9 cellular contexts compared by ENCODE assay signal in the genomic region with DNA sequence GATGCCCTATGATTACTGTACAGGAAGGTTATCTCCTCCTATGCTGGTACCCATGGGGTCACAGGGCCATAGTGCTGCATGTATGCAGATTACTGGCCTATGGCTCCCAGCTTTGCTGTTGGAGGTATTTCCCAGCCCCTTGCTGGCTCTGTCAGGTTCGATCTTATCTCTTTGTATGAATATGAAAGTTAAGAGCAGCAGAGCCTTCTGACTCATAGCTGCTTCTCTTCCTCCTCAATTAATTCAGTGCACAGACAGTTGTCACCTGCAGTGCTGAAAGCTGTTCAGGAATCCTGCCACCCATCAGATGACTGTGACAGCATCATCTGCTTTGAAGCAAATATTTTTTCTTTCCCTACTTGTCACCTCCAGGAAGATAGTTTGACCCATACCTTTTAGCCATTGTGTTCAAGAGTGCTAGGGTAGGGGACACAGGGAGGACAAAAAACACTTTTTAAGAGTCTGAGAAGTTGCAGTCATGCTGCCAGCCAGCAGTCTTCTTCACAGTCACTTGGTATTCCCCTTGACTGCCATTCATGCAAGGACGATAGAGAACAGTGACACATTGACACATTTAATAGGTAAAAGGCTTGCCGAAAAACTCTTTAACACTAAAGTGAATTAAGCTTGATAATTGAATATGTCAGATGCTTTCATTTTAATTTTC.
DNase-seq lines count a peak whose midpoint lies in the region; ATAC-seq and TF ChIP-seq lines count a peak whose summit lies in the region.
"Had no signal": no experiment of that assay in that cellular context is flagged by ENCODE, and none has a peak within 500 bp of the region (broad histone marks: within the 10 kb centered on the region; RNA-seq: fewer than 3 reads in every experiment).

No MANE protein-coding gene starts in this region.

- peaks cover 53% of the 10 kb centered on the region for H3K36me3 Mint-ChIP-seq in activated T-helper 17 cell treated with anti-CD3 and anti-CD28 coated beads, Interleukin-2, amount 50 U/mL, for 72 hours (ENCODE audit: low read depth)

- H3K4me1 ChIP-seq in psoas muscle: peaks cover 58% of the 10 kb centered on the region

- H3K9me3 Mint-ChIP-seq in activated T-helper 17 cell treated with anti-CD3 and anti-CD28 coated beads, Interleukin-2, amount 50 U/mL, for 72 hours: no peaks in the 10 kb centered on the region

- peak; percentile 42 for DNase-seq in GM13976 (ENCODE audit: low spot score)
- no peak for DNase-seq in psoas muscle
- DNase-seq in SW 1271 (lab: John Stamatoyannopoulos, UW): no peak
- no peak for DNase-seq in DMS79 (lab: John Stamatoyannopoulos, UW)
- no peak for DNase-seq in DMS114 treated with DMSO at 0.1 percent for 48 hours (lab: John Stamatoyannopoulos, UW; ENCODE audit: unreplicated experiment)
- DNase-seq: effector CD4-positive, alpha-beta T cell; NCI-H345 had no signal

- no peak overlapping the region for H3K4me3 ChIP-seq in psoas muscle

- peaks cover 10% of the 10 kb centered on the region for H3K4me1 Mint-ChIP-seq in activated T-helper 17 cell treated with anti-CD3 and anti-CD28 coated beads, Interleukin-2, amount 50 U/mL, for 72 hours

- in situ Hi-C loops in GM13976 (cut with MboI; ENCODE audit: low sequenced_read_pairs, unreplicated experiment): no loop called here

- peak overlapping the region; percentile 3 for H3K27ac Mint-ChIP-seq in activated T-helper 17 cell treated with anti-CD3 and anti-CD28 coated beads, Interleukin-2, amount 50 U/mL, for 72 hours

- no peaks in the 10 kb centered on the region for H3K9me3 ChIP-seq in psoas muscle

- H3K27me3 Mint-ChIP-seq in activated T-helper 17 cell treated with anti-CD3 and anti-CD28 coated beads, Interleukin-2, amount 50 U/mL, for 72 hours: no peaks in the 10 kb centered on the region

- H3K27ac ChIP-seq in psoas muscle: peak overlapping the region; percentile 87

- ATAC-seq in GM21576 (IDR thresholded peaks at IDR 0.05; ENCODE audit: unreplicated experiment) (peak; percentile 72), psoas muscle (peak; percentile 40 to 56 (median 50))
- peak; percentile 83 for ATAC-seq in activated T-helper 17 cell treated with anti-CD3 and anti-CD28 coated beads, Interleukin-2, amount 50 U/mL, for 72 hours (replicated peaks)

- H3K4me3 Mint-ChIP-seq in activated T-helper 17 cell treated with anti-CD3 and anti-CD28 coated beads, Interleukin-2, amount 50 U/mL, for 72 hours: no peak overlapping the region

- intact Hi-C loops in psoas muscle (cut with DNase I): no loop called here

- H3K27me3 ChIP-seq in psoas muscle (ENCODE audit: insufficient read depth in 3 of 3, low read length in 2 of 3): no peaks in the 10 kb centered on the region

- peaks cover 2 to 91% of the 10 kb centered on the region in 2 donors for H3K36me3 ChIP-seq in psoas muscle (ENCODE audit: insufficient read depth in 1 of 2, low read depth in 1 of 2)

- no peak for TF ChIP-seq CTCF in GM13976 (IDR thresholded peaks at IDR 0.05; ENCODE audit: borderline replicate concordance, control extremely low read depth, extremely low read depth, insufficient read depth, missing control alignments)
- no peak for TF ChIP-seq CTCF in psoas muscle (IDR thresholded peaks at IDR 0.05)

- WGBS in psoas muscle, 3 donors: 67 to 89% (median 71%) methylated on average over 3 of the region's 3 CpGs
